ENCODE assay signal across 34 cellular contexts in the genomic region with DNA sequence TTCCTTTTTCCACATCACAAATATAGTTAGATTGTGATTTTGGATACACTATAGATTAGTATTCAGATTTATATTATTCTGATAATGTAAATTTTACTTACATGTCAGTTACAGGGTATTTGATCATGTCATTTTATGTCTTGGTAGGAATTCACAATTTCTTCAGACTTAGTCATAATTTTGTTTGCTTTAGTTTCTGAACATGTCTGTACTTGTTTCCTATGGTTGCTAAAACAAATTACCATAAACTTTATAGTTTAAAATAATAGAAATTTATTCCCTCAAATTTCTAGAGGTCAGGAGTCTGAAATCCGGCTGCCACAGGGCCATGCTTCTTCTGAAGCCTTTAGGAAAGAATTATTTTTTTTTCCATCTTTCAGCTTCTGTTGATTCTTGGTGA.
"Had no signal": no experiment of that assay in that cellular context is flagged by ENCODE, and none has a peak within 500 bp of the region (broad histone marks: within the 10 kb centered on the region; RNA-seq: fewer than 3 reads in every experiment).

No MANE protein-coding gene starts in this region.

- H3K4me3 Mint-ChIP-seq: activated CD4-positive, alpha-beta T cell treated with anti-CD3 and anti-CD28 coated beads for 36 hours; activated naive CD8-positive, alpha-beta T cell; memory B cell; naive thymus-derived CD8-positive, alpha-beta T cell; neural crest cell; stimulated activated memory B cell treated with anti-CD40 and anti-IgM and Interleukin-4, amounts not matched to agents 10 μg/mL and 1 μg/mL and 100 μg/mL, for 72 hours; stimulated activated naive CD8-positive, alpha-beta T cell treated with anti-CD3 and anti-CD28 coated beads, Interleukin-15, amount 100 ng/mL, for 72 hours; type B pancreatic cell had no signal

- H3K4me1 Mint-ChIP-seq: activated CD4-positive, alpha-beta T cell treated with anti-CD3 and anti-CD28 coated beads for 36 hours; memory B cell; naive thymus-derived CD8-positive, alpha-beta T cell; neural crest cell; stimulated activated memory B cell treated with anti-CD40 and anti-IgM and Interleukin-4, amounts not matched to agents 10 μg/mL and 1 μg/mL and 100 μg/mL, for 72 hours; stimulated activated naive CD8-positive, alpha-beta T cell treated with anti-CD3 and anti-CD28 coated beads, Interleukin-15, amount 100 ng/mL, for 72 hours had no signal

- H3K9me3 Mint-ChIP-seq: neural crest cell had no signal

- H3K27ac Mint-ChIP-seq: activated CD4-positive, alpha-beta T cell treated with anti-CD3 and anti-CD28 coated beads for 36 hours; activated naive CD8-positive, alpha-beta T cell; memory B cell; naive thymus-derived CD8-positive, alpha-beta T cell; stimulated activated memory B cell treated with anti-CD40 and anti-IgM and Interleukin-4, amounts not matched to agents 10 μg/mL and 1 μg/mL and 100 μg/mL, for 72 hours; stimulated activated naive CD8-positive, alpha-beta T cell treated with anti-CD3 and anti-CD28 coated beads, Interleukin-15, amount 100 ng/mL, for 72 hours; type B pancreatic cell had no signal

- H3K36me3 Mint-ChIP-seq: activated naive CD8-positive, alpha-beta T cell; memory B cell; naive thymus-derived CD8-positive, alpha-beta T cell; stimulated activated memory B cell treated with anti-CD40 and anti-IgM and Interleukin-4, amounts not matched to agents 10 μg/mL and 1 μg/mL and 100 μg/mL, for 72 hours; type B pancreatic cell had no signal

- H3K4me3 ChIP-seq: adrenal gland, dorsolateral prefrontal cortex, psoas muscle, sigmoid colon, uterus had no signal

- H3K27me3 Mint-ChIP-seq: activated CD4-positive, alpha-beta T cell treated with anti-CD3 and anti-CD28 coated beads for 36 hours; activated naive CD8-positive, alpha-beta T cell; memory B cell; naive thymus-derived CD8-positive, alpha-beta T cell; stimulated activated memory B cell treated with anti-CD40 and anti-IgM and Interleukin-4, amounts not matched to agents 10 μg/mL and 1 μg/mL and 100 μg/mL, for 72 hours; stimulated activated naive CD8-positive, alpha-beta T cell treated with anti-CD3 and anti-CD28 coated beads, Interleukin-15, amount 100 ng/mL, for 72 hours; type B pancreatic cell had no signal

- H3K9me3 ChIP-seq: adrenal gland, psoas muscle, sigmoid colon, uterus had no signal

- H3K36me3 ChIP-seq: adrenal gland, brain microvascular endothelial cell, sigmoid colon, uterus had no signal

- ATAC-seq: activated CD4-positive, alpha-beta T cell treated with anti-CD3 and anti-CD28 coated beads for 36 hours; left colon; naive thymus-derived CD8-positive, alpha-beta T cell; psoas muscle; stimulated activated memory B cell treated with anti-CD40 and anti-IgM and Interleukin-4, amounts not matched to agents 10 μg/mL and 1 μg/mL and 100 μg/mL, for 72 hours; stimulated activated naive CD8-positive, alpha-beta T cell treated with anti-CD3 and anti-CD28 coated beads, Interleukin-15, amount 100 ng/mL, for 72 hours had no signal

- H3K27me3 ChIP-seq: adrenal gland, brain microvascular endothelial cell, dorsolateral prefrontal cortex, sigmoid colon, uterus had no signal

- H3K27ac ChIP-seq: adrenal gland, brain microvascular endothelial cell, dorsolateral prefrontal cortex, parathyroid adenoma, psoas muscle, sigmoid colon, uterus had no signal

- DNase-seq: activated CD4-positive, alpha-beta T cell treated with anti-CD3 and anti-CD28 coated beads for 36 hours; activated CD4-positive, alpha-beta T cell treated with anti-CD3 and anti-CD28 coated beads, Interleukin-2, amount 50 U/mL, for 48 hours; activated CD4-positive, CD25-positive, alpha-beta regulatory T cell; activated CD8-positive, alpha-beta memory T cell treated with anti-CD3 and anti-CD28 coated beads for 24 hours; activated effector memory CD4-positive, alpha-beta T cell treated with Interleukin-2 at 50 U/mL for 16 hours; activated naive CD4-positive, alpha-beta T cell treated with Interleukin-2 at 50 U/mL for 16 hours; adrenal gland; aorta; brain microvascular endothelial cell; central memory CD4-positive, alpha-beta T cell; dorsolateral prefrontal cortex; effector memory CD4-positive, alpha-beta T cell; head of caudate nucleus; hippocampal formation; kidney; left colon; midbrain; naive thymus-derived CD8-positive, alpha-beta T cell; occipital lobe; psoas muscle; sigmoid colon; small intestine; stimulated activated CD4-positive, alpha-beta T cell treated with anti-CD3 and anti-CD28 coated beads, Interleukin-1b, Interleukin-23, amount 100 ng/mL, for 48 hours; stimulated activated CD4-positive, alpha-beta T cell treated with anti-CD3 and anti-CD28 coated beads, Interleukin-4, amount 100 ng/mL, for 4 hours; stimulated activated CD8-positive, alpha-beta memory T cell treated with anti-CD3 and anti-CD28 coated beads, Interleukin-4, amount 100 ng/mL, for 48 hours; stimulated activated naive CD8-positive, alpha-beta T cell treated with anti-CD3 and anti-CD28 coated beads, Interleukin-15, amount 100 ng/mL, for 72 hours; substantia nigra; uterus had no signal

- H3K4me1 ChIP-seq: adrenal gland, parathyroid adenoma, psoas muscle, sigmoid colon, uterus had no signal

- H3K9ac ChIP-seq: parathyroid adenoma had no signal
